Comparison of ENCODE assay signal across 1 cellular context in the genomic region with DNA sequence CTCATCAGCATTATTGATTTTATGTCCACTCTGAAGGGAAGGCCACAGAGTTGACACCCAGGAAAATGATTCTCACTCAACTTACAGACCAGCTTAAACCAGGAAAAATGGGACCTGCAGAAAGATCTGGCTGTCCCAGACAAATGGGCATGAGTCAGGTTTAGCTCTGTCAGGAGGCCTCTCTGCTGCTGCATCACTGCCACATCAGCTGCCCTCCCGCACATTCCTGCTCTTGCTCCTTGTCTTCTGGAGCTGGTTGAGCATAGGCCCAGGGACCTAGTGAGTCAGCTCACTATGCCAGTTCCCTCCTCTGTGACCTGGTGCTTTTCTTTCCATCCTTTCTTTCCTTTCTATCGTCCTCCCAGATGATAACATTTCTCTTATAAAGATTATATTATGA.
A peak's percentile ranks its signal among the peaks of the same experiment; 100 is the strongest.
TF ChIP-seq lines count a peak whose summit lies in the region.

No MANE protein-coding gene starts in this region.

TF ChIP-seq in endothelial cell of umbilical vein, 7 proteins besides CTCF, POLR2A, EP300 and RAD21:
- TF ChIP-seq EZH2 (IDR thresholded peaks at IDR 0.05; ENCODE audit: borderline replicate concordance, low read depth, low read length, severe bottlenecking) = no peak
- TF ChIP-seq FOS (IDR thresholded peaks at IDR 0.05; ENCODE audit: borderline replicate concordance, insufficient read depth, low read length) = peak; percentile 33
- no peak for TF ChIP-seq JUN (IDR thresholded peaks at IDR 0.05; ENCODE audit: borderline replicate concordance, insufficient read depth, insufficient read length, low read depth)
- no peak for TF ChIP-seq MYC (IDR thresholded peaks at IDR 0.05; ENCODE audit: low read depth, low read length)
